Comparison of ENCODE assay signal across 17 cellular contexts in genomic region chr2:207201416-207201815, GRCh38. TPM values are rescaled to one million over a fixed set of nuclear protein-coding genes. Genes with fewer than 3 reads are reported as not detected.
DNase-seq lines count a peak whose midpoint lies in the region; ATAC-seq and TF ChIP-seq lines count a peak whose summit lies in the region.
"Had no signal": no experiment of that assay in that cellular context is flagged by ENCODE, and none has a peak within 500 bp of the region (broad histone marks: within the 10 kb centered on the region; RNA-seq: fewer than 3 reads in every experiment).

No MANE protein-coding gene starts in this region.

- H3K18ac ChIP-seq in mesendoderm (ENCODE audit: low read length) = no peak overlapping the region

- H3K79me2 ChIP-seq in mesendoderm (ENCODE audit: control insufficient read depth, insufficient read depth, low read length) = no peaks in the 10 kb centered on the region

- no peaks in the 10 kb centered on the region for H3K9me3 ChIP-seq in heart right ventricle
- H3K9me3 ChIP-seq: BLaER1 treated with 17β-estradiol and CSF1 and Interleukin-3, amounts not matched to agents 10 nM and 100 nM; Caco-2 had no signal

- no peak overlapping the region for H3K4ac ChIP-seq in mesendoderm (ENCODE audit: low read depth, low read length)

- H3K4me3 ChIP-seq in mesendoderm (ENCODE audit: low read length) (no peak overlapping the region), heart right ventricle (no peak overlapping the region)
- H3K4me3 ChIP-seq: BLaER1 treated with 17β-estradiol and CSF1 and Interleukin-3, amounts not matched to agents 10 nM and 100 nM; GM12878 had no signal

- H3K23ac ChIP-seq in mesendoderm (ENCODE audit: low read length) = no peak overlapping the region

- no peak overlapping the region for H3K4me2 ChIP-seq in mesendoderm (ENCODE audit: low read length)
- H3K4me2 ChIP-seq: BLaER1 treated with 17β-estradiol and CSF1 and Interleukin-3, amounts not matched to agents 10 nM and 100 nM had no signal

- H3K79me1 ChIP-seq in mesendoderm (ENCODE audit: low read length) = no peaks in the 10 kb centered on the region

- peak; percentile 74 for DNase-seq in cerebellar cortex (ENCODE audit: low spot score)
- DNase-seq in mesendoderm = peak; percentile 86
- no peak for DNase-seq in glomerular visceral epithelial cell (ENCODE audit: extremely low spot score)
- no peak for DNase-seq in heart right ventricle
- DNase-seq in AG20443 (ENCODE audit: low spot score) = no peak
- DNase-seq: 8988T; ACHN; AML-193; Caco-2; Calu3; CD4-positive, alpha-beta T cell; CD8-positive, alpha-beta T cell; DMS79 treated with DMSO at 0.1 percent for 48 hours; GDM1 had no signal

- no peak overlapping the region for H4K8ac ChIP-seq in mesendoderm (ENCODE audit: low read depth, low read length)

- H4K5ac ChIP-seq in mesendoderm (ENCODE audit: low read length) = no peak overlapping the region

- H3K4me1 ChIP-seq in mesendoderm (ENCODE audit: control insufficient read depth, low read depth, low read length) (peaks cover 2% of the 10 kb centered on the region), heart right ventricle (no peaks in the 10 kb centered on the region)
- H3K4me1 ChIP-seq: BLaER1 treated with 17β-estradiol and CSF1 and Interleukin-3, amounts not matched to agents 10 nM and 100 nM; Caco-2 had no signal

- H2BK120ac ChIP-seq in mesendoderm (ENCODE audit: low read depth, low read length) = no peak overlapping the region

- H3K9ac ChIP-seq in mesendoderm (ENCODE audit: low read length) = no peak overlapping the region
- H3K9ac ChIP-seq: BLaER1 treated with 17β-estradiol and CSF1 and Interleukin-3, amounts not matched to agents 10 nM and 100 nM had no signal

- H3K36me3 ChIP-seq in mesendoderm (ENCODE audit: control insufficient read depth, insufficient read depth, low read length) (no peaks in the 10 kb centered on the region), heart right ventricle (no peaks in the 10 kb centered on the region)
- H3K36me3 ChIP-seq: BLaER1 treated with 17β-estradiol and CSF1 and Interleukin-3, amounts not matched to agents 10 nM and 100 nM had no signal

- no peak for TF ChIP-seq CTCF in heart right ventricle (IDR thresholded peaks at IDR 0.05)

- ATAC-seq in heart right ventricle = no peak
- ATAC-seq: CD8-positive, alpha-beta T cell; GM12878 had no signal

- H2AK5ac ChIP-seq in mesendoderm (ENCODE audit: low read length) = no peak overlapping the region

- no peak overlapping the region for H2BK5ac ChIP-seq in mesendoderm (ENCODE audit: low read length)

- intact Hi-C loops in heart right ventricle (cut with DNase I) = no loop called here

- H3K56ac ChIP-seq in mesendoderm (ENCODE audit: low read length) = no peak overlapping the region

- no CpG with 5 or more reads among the region's 2 CpGs for WGBS in mesendoderm (ENCODE audit: extremely low coverage, insufficient coverage, low lambda C conversion rate)
- 89 to 90% methylated on average over 2 of the region's 2 CpGs for WGBS in heart right ventricle, 2 donors

- H3K27ac ChIP-seq in mesendoderm (ENCODE audit: low read depth, low read length) (peak overlapping the region; percentile 26), heart right ventricle (no peak overlapping the region)
- H3K27ac ChIP-seq: BLaER1 treated with 17β-estradiol and CSF1 and Interleukin-3, amounts not matched to agents 10 nM and 100 nM; C4-2B had no signal

- H3K27me3 ChIP-seq in mesendoderm (ENCODE audit: insufficient read depth, low read length, poor library complexity) (no peaks in the 10 kb centered on the region), heart right ventricle (no peaks in the 10 kb centered on the region)
- H3K27me3 ChIP-seq: BLaER1 treated with 17β-estradiol and CSF1 and Interleukin-3, amounts not matched to agents 10 nM and 100 nM had no signal

- no peak overlapping the region for H2BK15ac ChIP-seq in mesendoderm (replicated peaks; ENCODE audit: low read depth)

RNA-seq across cellular contexts. Expression of gene KLF7, which starts 35.7 kb away (rescaled TPM):
- polyA plus RNA-seq in mesendoderm (2013, experiment 1 of 2) = 44.5 TPM
- polyA plus RNA-seq in mesendoderm (2013, experiment 2 of 2) = 41.8 TPM
- 10 to 100 TPM; 21.8 to 51.8 (median 30.8) TPM for total RNA-seq in heart right ventricle
- 1 to 10 TPM; 5.0 to 5.6 TPM for polyA plus RNA-seq in heart right ventricle

Comparison
In these comparisons a context has a peak if more than half of its experiments do, and no peak if none do; other contexts are left out.
1. DNase-seq: peak in cerebellar cortex (single experiment) and mesendoderm (single experiment); none in glomerular visceral epithelial cell (single experiment), heart right ventricle (0 of 2) and AG20443 (single experiment).